Comparison of ENCODE assay signal across 11 cellular contexts in the genomic region with DNA sequence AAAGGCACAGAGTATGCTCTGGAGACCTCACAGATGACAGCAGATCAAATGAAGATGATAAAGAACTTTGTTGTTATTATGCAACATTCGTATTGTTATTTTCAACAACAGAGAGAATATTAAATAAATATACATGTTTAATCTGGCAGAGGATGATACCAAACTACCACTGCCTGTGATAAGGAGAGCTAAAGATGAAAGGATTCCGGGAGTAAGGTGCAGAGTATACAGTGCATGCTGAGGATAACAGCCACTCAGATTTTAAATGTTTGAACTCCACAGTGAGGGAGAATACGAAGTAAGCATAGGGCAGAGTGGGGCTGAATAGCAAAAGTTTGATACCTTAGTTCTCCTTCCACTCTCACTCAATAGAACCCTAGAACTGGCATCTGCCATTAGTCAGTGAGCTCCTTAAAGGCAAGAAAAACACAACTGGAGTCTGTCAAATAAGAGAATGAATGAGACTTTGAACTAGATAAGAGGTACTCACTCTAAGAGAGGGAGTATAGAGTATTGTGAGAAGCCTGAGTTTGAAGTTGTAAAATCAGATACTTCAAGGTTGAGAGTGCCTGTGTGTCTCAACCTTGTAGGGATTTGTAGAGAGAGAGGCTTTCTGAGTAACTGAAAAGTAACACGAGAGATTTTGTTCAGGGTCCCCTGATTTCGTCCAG.
DNase-seq lines count a peak whose midpoint lies in the region; ATAC-seq and TF ChIP-seq lines count a peak whose summit lies in the region.
"Had no signal": no experiment of that assay in that cellular context is flagged by ENCODE, and none has a peak within 500 bp of the region (broad histone marks: within the 10 kb centered on the region; RNA-seq: fewer than 3 reads in every experiment).

No MANE protein-coding gene starts in this region.

- intact Hi-C loops in PC-3 (cut with micrococcal nuclease) = no loop called here
- intact Hi-C loops in mucosa of descending colon (cut with DNase I, micrococcal nuclease) = no loop called here
- intact Hi-C loops in tibial artery (cut with DNase I; ENCODE audit: low total_unique reads) = no loop called here

- H3K36me3 ChIP-seq in PC-3 (ENCODE audit: low read depth, low read length) (peaks cover 3% of the 10 kb centered on the region; the same call in 1 of the 2 replicates), mucosa of descending colon (ENCODE audit: low read depth) (no peaks in the 10 kb centered on the region), tibial artery (no peaks in the 10 kb centered on the region)

- H3F3A ChIP-seq in PC-3 (ENCODE audit: low read length, unreplicated experiment) = no peaks in the 10 kb centered on the region

- TF ChIP-seq CTCF in PC-3 (conservative IDR thresholded peaks at IDR 0.05; ENCODE audit: low read depth, low read length) (no peak), mucosa of descending colon (IDR thresholded peaks at IDR 0.05) (no peak), tibial artery (IDR thresholded peaks at IDR 0.05) (no peak)

- H2AFZ ChIP-seq in PC-3 (ENCODE audit: low read length) = no peak overlapping the region

- no peak overlapping the region for H3K4me3 ChIP-seq in PC-3 (ENCODE audit: low read length)
- H3K4me3 ChIP-seq in mucosa of descending colon = no peak overlapping the region
- H3K4me3 ChIP-seq in tibial artery = no peak overlapping the region

- H3K9me3 ChIP-seq in PC-3 (ENCODE audit: low read length) = no peaks in the 10 kb centered on the region
- no peaks in the 10 kb centered on the region for H3K9me3 ChIP-seq in mucosa of descending colon
- H3K9me3 ChIP-seq in tibial artery = no peaks in the 10 kb centered on the region

- no TSS peak for BruUV-seq in PC-3 (replicated peaks; lab: Mats Ljungman, UMichigan)

- CTCF ChIA-PET in PC-3 (lab: Charles Lee) = no interaction called here

- H3K27ac ChIP-seq in PC-3 (ENCODE audit: low read length) (0 out of 2 replicates have a peak overlapping the region, but pooled peaks have one; percentile 9), caudate nucleus (ENCODE audit: low read depth, low read length) (peak overlapping the region; percentile 3), tibial artery (peak overlapping the region; percentile 81 to 86)

- H3K4me1 ChIP-seq in PC-3 (ENCODE audit: insufficient read depth, low read length) (peaks cover 12% of the 10 kb centered on the region), mucosa of descending colon (ENCODE audit: low read depth) (peaks cover 12% of the 10 kb centered on the region), tibial artery (peaks cover 0 to 46% (median 26%) of the 10 kb centered on the region in 4 donors)

- no peaks in the 10 kb centered on the region for H4K20me1 ChIP-seq in PC-3 (ENCODE audit: low read length)

- H3K9me2 ChIP-seq in PC-3 (replicated peaks; ENCODE audit: low read length) = no peaks in the 10 kb centered on the region

- H3K79me2 ChIP-seq in PC-3 (ENCODE audit: low read length) = peaks cover 78% of the 10 kb centered on the region

- no peak overlapping the region for H3K4me2 ChIP-seq in PC-3 (ENCODE audit: low read length)

- DNase-seq in PC-3 (no peak), caudate nucleus (lab: John Stamatoyannopoulos, UW) (no peak), mucosa of descending colon (no peak), tibial artery (no peak), NCI-H82 (lab: John Stamatoyannopoulos, UW) (no peak)
- DNase-seq in activated naive CD4-positive, alpha-beta T cell (lab: John Stamatoyannopoulos, UW) = no peak
- DNase-seq: COR-L47, H9, KG1, NCI-H1930 had no signal

- no peaks in the 10 kb centered on the region for H3K27me3 ChIP-seq in PC-3 (ENCODE audit: low read length)
- H3K27me3 ChIP-seq in tibial artery = no peaks in the 10 kb centered on the region

- no peak overlapping the region for H3K9ac ChIP-seq in PC-3 (ENCODE audit: low read length)

- POLR2A ChIA-PET in PC-3 (lab: Charles Lee; ENCODE audit: unreplicated experiment) = no interaction called here

- ATAC-seq in PC-3 (no peak), mucosa of descending colon (peak; percentile 19), GM21619 (IDR thresholded peaks at IDR 0.05; ENCODE audit: unreplicated experiment) (no peak)

Comparison
In these comparisons a context has a peak if more than half of its experiments do, and no peak if none do; other contexts are left out.
1. H3K27ac ChIP-seq: peak in every context shown above with its lines; median percentile 84 in tibial artery; 9 in PC-3; 3 in caudate nucleus.